ENCODE assay signal across 16 cellular contexts in genomic region chr7:690478-691360, GRCh38. TPM values are rescaled to one million over a fixed set of nuclear protein-coding genes. Genes with fewer than 3 reads are reported as not detected.
DNase-seq lines count a peak whose midpoint lies in the region; TF ChIP-seq lines count a peak whose summit lies in the region.
"Had no signal": no experiment of that assay in that cellular context is flagged by ENCODE, and none has a peak within 500 bp of the region (broad histone marks: within the 10 kb centered on the region; RNA-seq: fewer than 3 reads in every experiment).

No MANE protein-coding gene starts in this region.

- H3K36me3 ChIP-seq in SJSA1 = no peaks in the 10 kb centered on the region
- H3K36me3 ChIP-seq: BE2C had no signal

- H3K27ac ChIP-seq in SJSA1 (no peak overlapping the region), coronary artery (no peak overlapping the region), temporal lobe (ENCODE audit: low read depth, low read length) (peak overlapping the region; percentile 33)

- no peaks in the 10 kb centered on the region for H3K27me3 ChIP-seq in SJSA1 (replicated peaks)
- H3K27me3 ChIP-seq: BE2C had no signal

- no peak overlapping the region for H3K4me3 ChIP-seq in SJSA1
- no peak overlapping the region for H3K4me3 ChIP-seq in coronary artery

- H3K9me3 ChIP-seq in SJSA1 (replicated peaks) = peaks cover 3% of the 10 kb centered on the region; the same call in 1 of the 2 replicates
- H3K9me3 ChIP-seq: BE2C had no signal

- peak; percentile 50 for DNase-seq in SJSA1 (ENCODE audit: low read depth in 1 of 2, low spot score in 2 of 2)
- peak; percentile 31 for DNase-seq in coronary artery (ENCODE audit: low spot score)
- DNase-seq in mesenteric fat pad (ENCODE audit: low spot score) = peak; percentile 81
- no peak for DNase-seq in Kasumi-1 (lab: John Stamatoyannopoulos, UW)
- no peak for DNase-seq in NCI-H1105 (lab: John Stamatoyannopoulos, UW)
- DNase-seq in stimulated activated CD4-positive, alpha-beta T cell treated with anti-CD3 and anti-CD28 coated beads, Interleukin-12 subunit alpha, Interleukin-12 subunit beta, amount 100 ng/mL, for 4 hours = no peak
- DNase-seq: BE2C, GF-D8, GOT3, HFFc6, MM.1S, NCI-H1105 treated with DMSO at 0.1 percent for 48 hours, NCI-H187, NCI-H446, PC-3 had no signal

- TF ChIP-seq CTCF in coronary artery (IDR thresholded peaks at IDR 0.05) = no peak

- no peaks in the 10 kb centered on the region; the same call in 1 of the 2 replicates for H3K4me1 ChIP-seq in SJSA1 (replicated peaks)
- H3K4me1 ChIP-seq: BE2C had no signal

RNA-seq across cellular contexts. Expression of gene DNAAF5, which starts 35.8 kb away (rescaled TPM):
- total RNA-seq in SJSA1 (2014; rRNA removed; shearing (Covaris generic)) = 22.2 and 26.5 TPM in 2 replicates
- total RNA-seq in mesenteric fat pad (20.4 TPM), temporal lobe (5.7 TPM)

RNA-seq across cellular contexts. Expression of gene PRKAR1B, which starts 36.4 kb away (rescaled TPM):
- total RNA-seq in SJSA1 (2014; rRNA removed; shearing (Covaris generic)) = 7.3 and 26.2 TPM in 2 replicates
- total RNA-seq in mesenteric fat pad (11.7 TPM), temporal lobe (87.0 TPM)

Comparison
In these comparisons a context has a peak if more than half of its experiments do, and no peak if none do; other contexts are left out.
1. DNase-seq: peak in SJSA1 (2 of 2), coronary artery (single experiment) and mesenteric fat pad (single experiment); none in Kasumi-1 (0 of 2), NCI-H1105 (single experiment) and stimulated activated CD4-positive, alpha-beta T cell treated with anti-CD3 and anti-CD28 coated beads, Interleukin-12 subunit alpha, Interleukin-12 subunit beta, amount 100 ng/mL, for 4 hours (single experiment).